In the genomic region with DNA sequence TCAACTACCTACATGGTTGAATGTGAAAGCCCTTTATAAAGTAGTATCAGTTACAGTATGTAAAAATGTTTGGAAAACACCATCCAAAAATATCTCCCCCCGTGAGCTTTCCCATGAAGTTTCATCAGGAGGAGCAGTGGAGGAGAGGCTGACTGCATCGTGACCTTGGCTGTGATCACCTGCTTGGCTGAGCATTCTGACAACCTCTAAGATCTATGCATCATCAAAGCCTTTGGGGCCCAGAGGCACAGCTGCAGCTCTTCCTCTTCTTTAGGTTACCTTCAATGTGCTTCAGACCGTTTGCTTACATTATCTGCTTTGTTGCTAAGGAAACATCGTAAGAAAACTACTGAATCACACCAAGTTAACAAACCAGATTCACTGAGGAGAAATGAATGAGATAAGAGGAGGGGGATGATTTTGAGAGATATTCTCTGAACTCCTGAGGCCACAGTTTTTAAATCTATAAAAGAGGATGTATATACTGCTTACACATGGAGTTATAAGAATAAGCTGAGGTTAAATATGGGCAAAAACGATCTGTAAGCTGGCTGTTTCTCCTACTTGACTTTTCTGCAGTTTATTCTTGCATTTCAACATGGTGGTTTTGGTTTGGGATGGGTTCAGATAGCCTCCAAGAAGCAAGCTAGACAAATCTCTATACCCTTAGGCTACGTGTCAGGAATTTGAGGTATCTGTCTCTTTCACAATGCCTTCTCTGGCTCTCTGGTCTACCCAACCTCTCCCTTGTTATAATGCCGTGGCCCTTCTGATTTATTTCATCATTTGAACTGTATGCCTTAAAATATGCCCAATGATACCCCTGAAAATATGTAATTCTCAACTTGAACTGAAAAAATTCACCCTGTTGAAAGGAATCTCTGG, we compare ENCODE assay signal across 8 cellular contexts. TPM values are rescaled to one million over a fixed set of nuclear protein-coding genes. Genes with fewer than 3 reads are reported as not detected.
A peak's percentile ranks its signal among the peaks of the same experiment; 100 is the strongest.
DNase-seq lines count a peak whose midpoint lies in the region; ATAC-seq and TF ChIP-seq lines count a peak whose summit lies in the region.

No MANE protein-coding gene starts in this region.

- H3K27me3 Mint-ChIP-seq in immature natural killer cell (ENCODE audit: low read depth in 3 of 3) = peaks cover 0 to 2% (median 0%) of the 10 kb centered on the region in 3 donors

- no peak overlapping the region for H3K4me3 ChIP-seq in AG10803 (ENCODE audit: low read length)

- intact Hi-C loops in left colon (cut with DNase I, micrococcal nuclease) = no loop called here

- peak overlapping the region in 1 of 6 donors; percentile 17 for H3K27ac Mint-ChIP-seq in immature natural killer cell

- H3K4me3 Mint-ChIP-seq in immature natural killer cell = no peak overlapping the region

- DNase-seq in AG10803 (ENCODE audit: low read depth) (peak; percentile 70), left colon (no peak), immature natural killer cell (no peak), HPDE6-E6E7 (ENCODE audit: extremely low spot score) (no peak)
- DNase-seq in activated CD4-positive, alpha-beta T cell treated with anti-CD3 and anti-CD28 coated beads, Interleukin-2, amount 50 U/mL, for 48 hours = peak; percentile 28 to 44
- DNase-seq in NK-92 treated with Interleukin-12 subunit alpha and Interleukin-12 subunit beta, amount 100 ng/mL, for 24 hours (lab: John Stamatoyannopoulos, UW) = no peak

- H3K36me3 Mint-ChIP-seq in immature natural killer cell = no peaks in the 10 kb centered on the region

- ATAC-seq in GM19351 (IDR thresholded peaks at IDR 0.05; ENCODE audit: unreplicated experiment) (peak; percentile 54), HG03432 (IDR thresholded peaks at IDR 0.05; ENCODE audit: unreplicated experiment) (peak; percentile 42), left colon (peak; percentile 17)

- H3K4me1 Mint-ChIP-seq in immature natural killer cell = peaks cover 29 to 36% of the 10 kb centered on the region in 2 donors

- TF ChIP-seq CTCF in AG10803 (conservative IDR thresholded peaks at IDR 0.05; ENCODE audit: low read length) = no peak

- H3K9me3 Mint-ChIP-seq in immature natural killer cell = no peaks in the 10 kb centered on the region

RNA-seq across cellular contexts. Expression of a gene that starts 4.0 kb away (rescaled TPM):
- total RNA-seq in left colon = under 1 TPM in 1 of 2 donors, not detected in 1; 0.50 TPM
- 1 to 10 TPM in 2 of 3 donors, under 1 TPM in 1; 0.64 to 3.6 (median 1.5) TPM for polyA plus RNA-seq in immature natural killer cell

RNA-seq across cellular contexts. Expression of a gene that starts 42.9 kb away (rescaled TPM):
- 10 to 100 TPM; 35.7 to 35.8 TPM for total RNA-seq in left colon
- polyA plus RNA-seq in immature natural killer cell = under 1 TPM in 1 of 3 donors, not detected in 2; 0.29 TPM

Comparison
In these comparisons a context has a peak if more than half of its experiments do, and no peak if none do; other contexts are left out.
1. DNase-seq: peak in AG10803 (single experiment) and activated CD4-positive, alpha-beta T cell treated with anti-CD3 and anti-CD28 coated beads, Interleukin-2, amount 50 U/mL, for 48 hours (2 of 2); none in left colon (0 of 2), NK-92 treated with Interleukin-12 subunit alpha and Interleukin-12 subunit beta, amount 100 ng/mL, for 24 hours (single experiment), immature natural killer cell (0 of 3) and HPDE6-E6E7 (single experiment).
2. Peak in every context shown above with its lines, with median percentiles within 50 percentile points of each other: ATAC-seq.